ENCODE assay signal across 10 cellular contexts in genomic region chr11:123233280-123233977, GRCh38. TPM values are rescaled to one million over a fixed set of nuclear protein-coding genes. Genes with fewer than 3 reads are reported as not detected.
DNase-seq lines count a peak whose midpoint lies in the region; ATAC-seq and TF ChIP-seq lines count a peak whose summit lies in the region.
"Had no signal": no experiment of that assay in that cellular context is flagged by ENCODE, and none has a peak within 500 bp of the region (broad histone marks: within the 10 kb centered on the region; RNA-seq: fewer than 3 reads in every experiment).

No MANE protein-coding gene starts in this region.

- no peak overlapping the region for H3K4me3 ChIP-seq in spleen
- H3K4me3 ChIP-seq: MG63 had no signal

- peak; percentile 18 for DNase-seq in activated CD4-positive, alpha-beta T cell treated with anti-CD3 and anti-CD28 coated beads, Interleukin-2, amount 10 ng/mL, durations not matched to agents 7 days and 5 days
- DNase-seq in activated CD4-positive, alpha-beta T cell treated with anti-CD3 and anti-CD28 coated beads, Interleukin-2, amount 50 U/mL, for 48 hours, result no peak
- DNase-seq in T-cell (peak in 2 of 34 experiments; percentile 3 to 21), spleen (no peak), NCI-H1694 (lab: John Stamatoyannopoulos, UW) (no peak), KG1 (lab: John Stamatoyannopoulos, UW) (no peak)
- DNase-seq: MG63 had no signal

- peaks cover 9% of the 10 kb centered on the region for H3K9me3 Mint-ChIP-seq in activated CD4-positive, alpha-beta T cell treated with anti-CD3 and anti-CD28 coated beads, Interleukin-2, amount 10 ng/mL, durations not matched to agents 7 days and 5 days
- H3K9me3 Mint-ChIP-seq in T-cell, result no peaks in the 10 kb centered on the region
- H3K9me3 Mint-ChIP-seq in stimulated activated memory B cell treated with anti-CD40 and anti-IgM and Interleukin-4, amounts not matched to agents 10 μg/mL and 1 μg/mL and 100 μg/mL, for 72 hours, result no peaks in the 10 kb centered on the region
- H3K9me3 Mint-ChIP-seq: neural crest cell had no signal

- WGBS in spleen, 5 donors, result 54 to 65% (median 59%) methylated on average over 6 of the region's 6 CpGs

- CTCF ChIA-PET in activated CD4-positive, alpha-beta T cell treated with anti-CD3 and anti-CD28 coated beads, Interleukin-2, amount 10 ng/mL, durations not matched to agents 7 days and 5 days (lab: Charles Lee), result interaction anchor here (0.5 to 1.6 kb wide), 5 partner anchors 14 to 177 kb away, joined by 3 to 9 read pairs (median 3); no protein-coding TSS in a partner anchor
- CTCF ChIA-PET in T-cell (lab: Charles Lee), result interaction anchor here (0.5 to 2.3 kb wide), 5 partner anchors 13 to 180 kb away, joined by 3 to 16 read pairs (median 5); no protein-coding TSS in a partner anchor

- H3K27me3 ChIP-seq in spleen (replicated peaks in 1 of 7), result no peaks in the 10 kb centered on the region
- H3K27me3 ChIP-seq: MG63 had no signal

- H3K36me3 Mint-ChIP-seq in activated CD4-positive, alpha-beta T cell treated with anti-CD3 and anti-CD28 coated beads, Interleukin-2, amount 10 ng/mL, durations not matched to agents 7 days and 5 days (ENCODE audit: low read depth), result peaks cover 21% of the 10 kb centered on the region
- no peaks in the 10 kb centered on the region for H3K36me3 Mint-ChIP-seq in T-cell
- H3K36me3 Mint-ChIP-seq in stimulated activated memory B cell treated with anti-CD40 and anti-IgM and Interleukin-4, amounts not matched to agents 10 μg/mL and 1 μg/mL and 100 μg/mL, for 72 hours, result no peaks in the 10 kb centered on the region

- ATAC-seq in HG02678 (IDR thresholded peaks at IDR 0.05; ENCODE audit: unreplicated experiment) (peak; percentile 96), T-cell (replicated peaks in 1 of 4) (peak; percentile 27 to 62 (median 56))
- ATAC-seq in stimulated activated memory B cell treated with anti-CD40 and anti-IgM and Interleukin-4, amounts not matched to agents 10 μg/mL and 1 μg/mL and 100 μg/mL, for 72 hours, result no peak

- no peaks in the 10 kb centered on the region for H3K36me3 ChIP-seq in spleen
- H3K36me3 ChIP-seq: MG63 had no signal

- no peak for TF ChIP-seq POLR2A in spleen (IDR thresholded peaks at IDR 0.05)

- intact Hi-C loops in spleen (cut with DNase I; ENCODE audit: low total_unique reads), result no loop called here

- peaks cover 11% of the 10 kb centered on the region for H3K27me3 Mint-ChIP-seq in activated CD4-positive, alpha-beta T cell treated with anti-CD3 and anti-CD28 coated beads, Interleukin-2, amount 10 ng/mL, durations not matched to agents 7 days and 5 days
- peaks cover 0 to 2% of the 10 kb centered on the region in 2 donors for H3K27me3 Mint-ChIP-seq in T-cell
- H3K27me3 Mint-ChIP-seq in stimulated activated memory B cell treated with anti-CD40 and anti-IgM and Interleukin-4, amounts not matched to agents 10 μg/mL and 1 μg/mL and 100 μg/mL, for 72 hours, result no peaks in the 10 kb centered on the region

- peaks cover 39% of the 10 kb centered on the region for H3K4me1 Mint-ChIP-seq in activated CD4-positive, alpha-beta T cell treated with anti-CD3 and anti-CD28 coated beads, Interleukin-2, amount 10 ng/mL, durations not matched to agents 7 days and 5 days
- peaks cover 16 to 26% (median 19%) of the 10 kb centered on the region in 3 donors for H3K4me1 Mint-ChIP-seq in T-cell
- H3K4me1 Mint-ChIP-seq in stimulated activated memory B cell treated with anti-CD40 and anti-IgM and Interleukin-4, amounts not matched to agents 10 μg/mL and 1 μg/mL and 100 μg/mL, for 72 hours, result peaks cover 12% of the 10 kb centered on the region

- POLR2A ChIA-PET in activated CD4-positive, alpha-beta T cell treated with anti-CD3 and anti-CD28 coated beads, Interleukin-2, amount 10 ng/mL, durations not matched to agents 7 days and 5 days (lab: Charles Lee), result interaction anchor here (0.6 kb wide), 1 partner anchor 373 kb away, joined by 3 read pairs; no protein-coding TSS in a partner anchor
- POLR2A ChIA-PET in T-cell (lab: Charles Lee), result interaction anchor here in 1 of 2 donors (0.6 kb wide), 1 partner anchor 321 kb away, joined by 3 read pairs; no protein-coding TSS in a partner anchor

- no peak for TF ChIP-seq CTCF in spleen (IDR thresholded peaks at IDR 0.05 in 8 of 11, conservative IDR thresholded peaks at IDR 0.05 in 3 of 11)

- peaks cover 0 to 30% (median 9%) of the 10 kb centered on the region in 6 donors for H3K4me1 ChIP-seq in spleen

- H3K9me3 ChIP-seq in spleen, result no peaks in the 10 kb centered on the region
- H3K9me3 ChIP-seq: MG63 had no signal

- peak overlapping the region; percentile 3 to 82 (median 56) for H3K27ac ChIP-seq in spleen

- peak overlapping the region; percentile 97 for H3K27ac Mint-ChIP-seq in activated CD4-positive, alpha-beta T cell treated with anti-CD3 and anti-CD28 coated beads, Interleukin-2, amount 10 ng/mL, durations not matched to agents 7 days and 5 days
- peak overlapping the region; percentile 80 to 93 for H3K27ac Mint-ChIP-seq in T-cell
- no peak overlapping the region for H3K27ac Mint-ChIP-seq in stimulated activated memory B cell treated with anti-CD40 and anti-IgM and Interleukin-4, amounts not matched to agents 10 μg/mL and 1 μg/mL and 100 μg/mL, for 72 hours

- H3K4me3 Mint-ChIP-seq in activated CD4-positive, alpha-beta T cell treated with anti-CD3 and anti-CD28 coated beads, Interleukin-2, amount 10 ng/mL, durations not matched to agents 7 days and 5 days, result peak overlapping the region; percentile 15
- H3K4me3 Mint-ChIP-seq in T-cell, result peak overlapping the region; percentile 14 to 62 (median 31)
- H3K4me3 Mint-ChIP-seq in stimulated activated memory B cell treated with anti-CD40 and anti-IgM and Interleukin-4, amounts not matched to agents 10 μg/mL and 1 μg/mL and 100 μg/mL, for 72 hours, result no peak overlapping the region
- H3K4me3 Mint-ChIP-seq: neural crest cell had no signal

RNA-seq across cellular contexts. Expression of gene CLMP, which starts 38.4 kb away (rescaled TPM):
- under 1 TPM; 0.15 to 0.23 TPM for total RNA-seq in activated CD4-positive, alpha-beta T cell treated with anti-CD3 and anti-CD28 coated beads, Interleukin-2, amount 10 ng/mL, durations not matched to agents 7 days and 5 days
- total RNA-seq in T-cell (under 1 TPM; 0.09 to 0.43 (median 0.30) TPM), spleen (10 to 100 TPM in 6 of 7 donors, 1 to 10 TPM in 1; 8.5 to 36.5 (median 21.1) TPM)
- 1 to 10 TPM; 3.1 to 4.1 (median 3.6) TPM for polyA plus RNA-seq in spleen

Comparison
In these comparisons a context has a peak if more than half of its experiments do, and no peak if none do; other contexts are left out.
1. RNA of gene CLMP, which starts 38.4 kb away (total RNA-seq): 8.5 to 36.5 TPM in spleen; 0.09 to 0.43 TPM in T-cell and 0.15 to 0.23 TPM in activated CD4-positive, alpha-beta T cell treated with anti-CD3 and anti-CD28 coated beads, Interleukin-2, amount 10 ng/mL, durations not matched to agents 7 days and 5 days; every median in the first group is over 4 times any median in the second.